Comparison of ENCODE assay signal across 31 cellular contexts in genomic region chrX:118694628-118695027, GRCh38. TPM values are rescaled to one million over a fixed set of nuclear protein-coding genes. Genes with fewer than 3 reads are reported as not detected.
DNase-seq lines count a peak whose midpoint lies in the region; ATAC-seq, FAIRE-seq and TF ChIP-seq lines count a peak whose summit lies in the region.
"Had no signal": no experiment of that assay in that cellular context is flagged by ENCODE, and none has a peak within 500 bp of the region (broad histone marks: within the 10 kb centered on the region; RNA-seq: fewer than 3 reads in every experiment).

No MANE protein-coding gene starts in this region.

- H3K4me1 Mint-ChIP-seq in neural progenitor cell: no peaks in the 10 kb centered on the region
- H3K4me1 Mint-ChIP-seq: activated T-helper 17 cell treated with anti-CD3 and anti-CD28 coated beads, Interleukin-2, amount 50 U/mL, for 72 hours; stimulated activated effector memory CD8-positive, alpha-beta T cell treated with anti-CD3 and anti-CD28 coated beads, Interleukin-12 subunit alpha, Interleukin-12 subunit beta, amount 100 ng/mL, for 72 hours had no signal

- no peaks in the 10 kb centered on the region for H3K27me3 Mint-ChIP-seq in neural progenitor cell (ENCODE audit: insufficient read depth, low read depth)
- H3K27me3 Mint-ChIP-seq: activated T-helper 17 cell treated with anti-CD3 and anti-CD28 coated beads, Interleukin-2, amount 50 U/mL, for 72 hours; CD4-positive, CD25-positive, alpha-beta regulatory T cell had no signal

- no peaks in the 10 kb centered on the region for H3K79me2 ChIP-seq in neural progenitor cell (ENCODE audit: low read depth)

- WGBS in pancreas, 2 donors: 81 to 82% methylated on average over 6 of the region's 6 CpGs

- no peak overlapping the region for H3K4me3 Mint-ChIP-seq in neural progenitor cell
- H3K4me3 Mint-ChIP-seq: activated CD8-positive, alpha-beta T cell treated with anti-CD3 and anti-CD28 coated beads, Interleukin-2, amount 10 ng/mL, durations not matched to agents 7 days and 5 days; activated T-helper 17 cell treated with anti-CD3 and anti-CD28 coated beads, Interleukin-2, amount 50 U/mL, for 72 hours; CD4-positive, CD25-positive, alpha-beta regulatory T cell; stimulated activated effector memory CD8-positive, alpha-beta T cell treated with anti-CD3 and anti-CD28 coated beads, Interleukin-12 subunit alpha, Interleukin-12 subunit beta, amount 100 ng/mL, for 72 hours had no signal

- no peaks in the 10 kb centered on the region for H4K20me1 ChIP-seq in neural progenitor cell (ENCODE audit: low read depth)

- H3K27me3 ChIP-seq in pancreas (peaks cover 0 to 3% (median 0%) of the 10 kb centered on the region in 4 donors), neural progenitor cell (no peaks in the 10 kb centered on the region)
- H3K27me3 ChIP-seq: MG63, transverse colon had no signal

- no peak for TF ChIP-seq CTCF in pancreas (IDR thresholded peaks at IDR 0.05)
- TF ChIP-seq CTCF in neural progenitor cell (IDR thresholded peaks at IDR 0.05): no peak

- DNase-seq in EH (ENCODE audit: low read depth) (peak; percentile 66), NOMO-1 (lab: John Stamatoyannopoulos, UW; ENCODE audit: unreplicated experiment in 2 of 2) (peak; percentile 21 to 52), dermis blood vessel endothelial cell (peak; percentile 49), pancreas (no peak), SKM-1 (lab: John Stamatoyannopoulos, UW; ENCODE audit: unreplicated experiment) (no peak), neural progenitor cell (ENCODE audit: low spot score) (no peak), amniotic stem cell (lab: John Stamatoyannopoulos, UW) (no peak)
- DNase-seq: activated CD4-positive, alpha-beta T cell treated with anti-CD3 and anti-CD28 coated beads for 4 hours; activated CD8-positive, alpha-beta T cell treated with anti-CD3 and anti-CD28 coated beads, Interleukin-2, amount 10 ng/mL, durations not matched to agents 7 days and 5 days; activated naive CD4-positive, alpha-beta T cell treated with anti-CD3 and anti-CD28 coated beads, Interleukin-2, amount 50 U/mL, for 16 hours; CD4-positive, CD25-positive, alpha-beta regulatory T cell; effector memory CD4-positive, alpha-beta T cell; KG1; left ventricle myocardium superior; MG63; NCI-H1417 treated with DMSO at 0.1 percent for 48 hours; NCI-H2107; NCI-H345; NCI-H69; psoas muscle; SHP77; stimulated activated CD4-positive, alpha-beta T cell treated with anti-CD3 and anti-CD28 coated beads, Interleukin-15, amount 100 ng/mL, for 24 hours; SW 1271; transverse colon; WERI-Rb-1 had no signal

- H3F3A ChIP-seq in neural progenitor cell (ENCODE audit: low read depth): no peaks in the 10 kb centered on the region

- no peak overlapping the region for H3K27ac Mint-ChIP-seq in neural progenitor cell
- H3K27ac Mint-ChIP-seq: activated CD8-positive, alpha-beta T cell treated with anti-CD3 and anti-CD28 coated beads, Interleukin-2, amount 10 ng/mL, durations not matched to agents 7 days and 5 days; activated T-helper 17 cell treated with anti-CD3 and anti-CD28 coated beads, Interleukin-2, amount 50 U/mL, for 72 hours; CD4-positive, CD25-positive, alpha-beta regulatory T cell; stimulated activated effector memory CD8-positive, alpha-beta T cell treated with anti-CD3 and anti-CD28 coated beads, Interleukin-12 subunit alpha, Interleukin-12 subunit beta, amount 100 ng/mL, for 72 hours had no signal

- no peak for ATAC-seq in pancreas
- ATAC-seq: activated CD8-positive, alpha-beta T cell treated with anti-CD3 and anti-CD28 coated beads, Interleukin-2, amount 10 ng/mL, durations not matched to agents 7 days and 5 days; activated T-helper 17 cell treated with anti-CD3 and anti-CD28 coated beads, Interleukin-2, amount 50 U/mL, for 72 hours; left ventricle myocardium superior; Panc1; psoas muscle; stimulated activated effector memory CD8-positive, alpha-beta T cell treated with anti-CD3 and anti-CD28 coated beads, Interleukin-12 subunit alpha, Interleukin-12 subunit beta, amount 100 ng/mL, for 72 hours had no signal

- H3K4me3 ChIP-seq in pancreas (no peak overlapping the region), neural progenitor cell (no peak overlapping the region)
- H3K4me3 ChIP-seq: MG63, psoas muscle, transverse colon had no signal

- H3K9me3 ChIP-seq in pancreas (no peaks in the 10 kb centered on the region), neural progenitor cell (ENCODE audit: low read depth) (peaks cover 5% of the 10 kb centered on the region)
- H3K9me3 ChIP-seq: MG63, psoas muscle, transverse colon had no signal

- H3K9me3 Mint-ChIP-seq in neural progenitor cell: no peaks in the 10 kb centered on the region
- H3K9me3 Mint-ChIP-seq: activated T-helper 17 cell treated with anti-CD3 and anti-CD28 coated beads, Interleukin-2, amount 50 U/mL, for 72 hours; CD4-positive, CD25-positive, alpha-beta regulatory T cell; stimulated activated effector memory CD8-positive, alpha-beta T cell treated with anti-CD3 and anti-CD28 coated beads, Interleukin-12 subunit alpha, Interleukin-12 subunit beta, amount 100 ng/mL, for 72 hours had no signal

- H3K36me3 ChIP-seq in pancreas: no peaks in the 10 kb centered on the region
- no peaks in the 10 kb centered on the region for H3K36me3 ChIP-seq in neural progenitor cell
- H3K36me3 ChIP-seq: MG63, transverse colon, WERI-Rb-1 had no signal

- intact Hi-C loops in pancreas (cut with DNase I): no loop called here

- no peak overlapping the region for H3K9ac ChIP-seq in neural progenitor cell

- H3K36me3 Mint-ChIP-seq in neural progenitor cell: no peaks in the 10 kb centered on the region
- H3K36me3 Mint-ChIP-seq: CD4-positive, CD25-positive, alpha-beta regulatory T cell had no signal

- H3K4me2 ChIP-seq in neural progenitor cell: no peak overlapping the region

- H3K27ac ChIP-seq in pancreas (no peak overlapping the region), neural progenitor cell (no peak overlapping the region)
- H3K27ac ChIP-seq: psoas muscle, transverse colon, WERI-Rb-1 had no signal

- H3K4me1 ChIP-seq in pancreas: no peaks in the 10 kb centered on the region
- no peaks in the 10 kb centered on the region for H3K4me1 ChIP-seq in neural progenitor cell
- H3K4me1 ChIP-seq: psoas muscle, transverse colon had no signal

- FAIRE-seq in pancreas (lab: Jason Lieb, UNC): peak; percentile 63
- FAIRE-seq: D721Med, GM12891, islet of Langerhans had no signal

- H2AFZ ChIP-seq in neural progenitor cell (replicated peaks): no peak overlapping the region

RNA-seq across cellular contexts. Expression of gene IL13RA1, which starts 32.8 kb away (rescaled TPM):
- 80.6 and 85.4 TPM in 2 replicates for total RNA-seq in dermis blood vessel endothelial cell
- total RNA-seq in pancreas: 10 to 100 TPM; 13.9 to 46.8 (median 23.3) TPM
- 10 to 100 TPM in 1 of 2 donors, 1 to 10 TPM in 1; 9.2 to 12.9 TPM for polyA plus RNA-seq in pancreas
- total RNA-seq in neural progenitor cell (ENCODE audit: low replicate concordance): 1.8 and 3.2 TPM in 2 replicates
- total RNA-seq: CD4-positive, CD25-positive, alpha-beta regulatory T cell had no signal

Comparison
In these comparisons a context has a peak if more than half of its experiments do, and no peak if none do; other contexts are left out.
1. DNase-seq: peak in EH (single experiment), NOMO-1 (2 of 2) and dermis blood vessel endothelial cell (single experiment); none in pancreas (0 of 6), SKM-1 (single experiment), neural progenitor cell (single experiment) and amniotic stem cell (single experiment).